ENCODE assay signal across 22 cellular contexts in genomic region chr1:209790286-209791193, GRCh38.
DNase-seq lines count a peak whose midpoint lies in the region; ATAC-seq lines count a peak whose summit lies in the region.
"Had no signal": no experiment of that assay in that cellular context is flagged by ENCODE, and none has a peak within 500 bp of the region (broad histone marks: within the 10 kb centered on the region; RNA-seq: fewer than 3 reads in every experiment).

No MANE protein-coding gene starts in this region.

- DNase-seq in EL (peak; percentile 44), NCI-H226 (peak; percentile 15), kidney tubule cell (ENCODE audit: low spot score) (peak; percentile 56), globus pallidus (ENCODE audit: low spot score) (no peak), DMS153 (lab: John Stamatoyannopoulos, UW) (no peak)
- DNase-seq: activated CD4-positive, alpha-beta memory T cell treated with anti-CD3 and anti-CD28 coated beads, Interleukin-2, amount 10 ng/mL, durations not matched to agents 7 days and 5 days; activated gamma-delta T cell treated with Interleukin-2 at 50 U/mL for 16 hours; activated T-cell treated with anti-CD3 and anti-CD28 coated beads for 4 hours; AML-193; amniotic stem cell; CD8-positive, alpha-beta T cell; glutamatergic neuron; left lung; NCI-H1417 treated with DMSO at 0.1 percent for 48 hours; NCI-H526; stimulated activated CD4-positive, alpha-beta T cell treated with anti-CD3 and anti-CD28 coated beads, Interleukin-2, amount 100 ng/mL, for 24 hours had no signal

- H3K36me3 ChIP-seq in rectal smooth muscle tissue (ENCODE audit: control insufficient read depth, insufficient read depth, low read length): no peaks in the 10 kb centered on the region
- H3K36me3 ChIP-seq: left lung, thoracic aorta had no signal

- H3K9ac ChIP-seq in rectal smooth muscle tissue (ENCODE audit: low read length): no peak overlapping the region

- H3K27ac ChIP-seq in rectal smooth muscle tissue (ENCODE audit: low read depth, low read length): no peak overlapping the region
- H3K27ac ChIP-seq: left lung, thoracic aorta had no signal

- H3K27me3 ChIP-seq in rectal smooth muscle tissue (ENCODE audit: control insufficient read depth, insufficient read depth, low read length): no peaks in the 10 kb centered on the region

- peak overlapping the region; percentile 1 for H3K4me3 ChIP-seq in rectal smooth muscle tissue (ENCODE audit: low read length)
- H3K4me3 ChIP-seq: left lung, thoracic aorta had no signal

- H3K4me1 ChIP-seq in rectal smooth muscle tissue (ENCODE audit: control insufficient read depth, insufficient read depth, low read length): peaks cover 8% of the 10 kb centered on the region
- H3K4me1 ChIP-seq: left lung had no signal

- ATAC-seq in GM18519 (IDR thresholded peaks at IDR 0.05; ENCODE audit: low FRiP score, unreplicated experiment) (no peak), GM21576 (IDR thresholded peaks at IDR 0.05; ENCODE audit: unreplicated experiment) (no peak)
- ATAC-seq: activated CD4-positive, CD25-positive, alpha-beta regulatory T cell treated with anti-CD3 and anti-CD28 coated beads, Interleukin-2, amount 50 U/mL, for 24 hours; CD8-positive, alpha-beta T cell; left lung; stimulated activated effector memory CD8-positive, alpha-beta T cell treated with anti-CD3 and anti-CD28 coated beads, Interleukin-12 subunit alpha, Interleukin-12 subunit beta, amount 100 ng/mL, for 72 hours had no signal

Comparison
In these comparisons a context has a peak if more than half of its experiments do, and no peak if none do; other contexts are left out.
1. DNase-seq: peak in EL (single experiment), NCI-H226 (single experiment) and kidney tubule cell (single experiment); none in globus pallidus (single experiment) and DMS153 (single experiment).